In genomic region chr12:106138646-106139421, GRCh38 we compare ENCODE assay signal across 9 cellular contexts. TPM values are rescaled to one million over a fixed set of nuclear protein-coding genes. Genes with fewer than 3 reads are reported as not detected.
DNase-seq lines count a peak whose midpoint lies in the region; ATAC-seq and TF ChIP-seq lines count a peak whose summit lies in the region.
"Had no signal": no experiment of that assay in that cellular context is flagged by ENCODE, and none has a peak within 500 bp of the region (broad histone marks: within the 10 kb centered on the region; RNA-seq: fewer than 3 reads in every experiment).

NUAK1 (minus strand) TSS chr12:106138954; CDS start chr12:106138653, 301 bp downstream.

- TF ChIP-seq CTCF in foreskin fibroblast (IDR thresholded peaks at IDR 0.05; ENCODE audit: low read depth, low read length) (no peak), uterus (IDR thresholded peaks at IDR 0.05) (peak in 2 of 4 experiments; percentile 9)

- no peaks in the 10 kb centered on the region for H3K36me3 ChIP-seq in naive thymus-derived CD4-positive, alpha-beta T cell (ENCODE audit: control insufficient read depth in 2 of 3, insufficient read depth in 3 of 3, low read length in 3 of 3)
- H3K36me3 ChIP-seq in uterus = no peaks in the 10 kb centered on the region

- H3K27me3 ChIP-seq in naive thymus-derived CD4-positive, alpha-beta T cell (ENCODE audit: control insufficient read depth in 2 of 2, insufficient read depth in 2 of 2, low read length in 2 of 2) = peaks cover 12 to 17% of the 10 kb centered on the region in 2 donors
- no peaks in the 10 kb centered on the region for H3K27me3 ChIP-seq in uterus

- no peaks in the 10 kb centered on the region for H3K9me3 Mint-ChIP-seq in activated T-cell treated with anti-CD3 and anti-CD28 coated beads, Interleukin-2, amount 50 U/mL, for 72 hours
- H3K9me3 Mint-ChIP-seq in naive thymus-derived CD4-positive, alpha-beta T cell = peaks cover 0 to 4% (median 0%) of the 10 kb centered on the region in 11 donors

- no peaks in the 10 kb centered on the region for H3K9me3 ChIP-seq in naive thymus-derived CD4-positive, alpha-beta T cell (ENCODE audit: control insufficient read depth in 2 of 3, low read length in 3 of 3)
- H3K9me3 ChIP-seq in uterus = no peaks in the 10 kb centered on the region

- CTCF ChIA-PET in naive thymus-derived CD4-positive, alpha-beta T cell (lab: Charles Lee) = no interaction called here

- peaks cover 77% of the 10 kb centered on the region for H3K27me3 Mint-ChIP-seq in activated T-cell treated with anti-CD3 and anti-CD28 coated beads, Interleukin-2, amount 50 U/mL, for 72 hours (ENCODE audit: low read depth)
- H3K27me3 Mint-ChIP-seq in naive thymus-derived CD4-positive, alpha-beta T cell = peaks cover 61 to 75% (median 67%) of the 10 kb centered on the region in 5 donors

- DNase-seq in NCI-H187 (lab: John Stamatoyannopoulos, UW) = peak; percentile 50 to 66
- DNase-seq in NCI-H187 treated with DMSO at 0.1 percent for 48 hours (lab: John Stamatoyannopoulos, UW) = no peak
- DNase-seq in NCI-H1105 (lab: John Stamatoyannopoulos, UW) = peak; percentile 94
- DNase-seq in activated T-cell treated with anti-CD3 and anti-CD28 coated beads, Interleukin-2, amount 50 U/mL, for 72 hours = peak; percentile 25 to 38
- peak in 1 of 2 donors; percentile 60 for DNase-seq in foreskin fibroblast
- peak in 3 of 9 donors; percentile 5 to 28 (median 9) for DNase-seq in naive thymus-derived CD4-positive, alpha-beta T cell
- peak; percentile 66 to 70 for DNase-seq in uterus
- DNase-seq: DND-41 had no signal

- no peaks in the 10 kb centered on the region for H3K36me3 Mint-ChIP-seq in activated T-cell treated with anti-CD3 and anti-CD28 coated beads, Interleukin-2, amount 50 U/mL, for 72 hours (ENCODE audit: insufficient read depth in 2 of 2)
- H3K36me3 Mint-ChIP-seq in naive thymus-derived CD4-positive, alpha-beta T cell = no peaks in the 10 kb centered on the region

- H3K4me3 ChIP-seq in foreskin fibroblast (ENCODE audit: low read depth in 1 of 2, low read length in 2 of 2) = peak within 1 kb of the TSS; percentile 70 to 82
- no peak within 1 kb of the TSS for H3K4me3 ChIP-seq in naive thymus-derived CD4-positive, alpha-beta T cell (ENCODE audit: low read length)
- peak within 1 kb of the TSS; percentile 86 to 91 for H3K4me3 ChIP-seq in uterus

- H3K27ac ChIP-seq in naive thymus-derived CD4-positive, alpha-beta T cell (ENCODE audit: low read depth, low read length) = no peak within 1 kb of the TSS
- H3K27ac ChIP-seq in uterus = peak within 1 kb of the TSS; percentile 95 to 96

- peak within 1 kb of the TSS; percentile 57 to 77 for H3K4me3 Mint-ChIP-seq in activated T-cell treated with anti-CD3 and anti-CD28 coated beads, Interleukin-2, amount 50 U/mL, for 72 hours
- H3K4me3 Mint-ChIP-seq in naive thymus-derived CD4-positive, alpha-beta T cell = peak within 1 kb of the TSS; percentile 60 to 85 (median 75)

- TF ChIP-seq POLR2A in uterus (IDR thresholded peaks at IDR 0.05) = no peak

- peaks cover 7% of the 10 kb centered on the region for H3K4me1 Mint-ChIP-seq in activated T-cell treated with anti-CD3 and anti-CD28 coated beads, Interleukin-2, amount 50 U/mL, for 72 hours (ENCODE audit: low read depth)
- H3K4me1 Mint-ChIP-seq in naive thymus-derived CD4-positive, alpha-beta T cell = peaks cover 0 to 24% (median 12%) of the 10 kb centered on the region in 7 donors

- POLR2A ChIA-PET in naive thymus-derived CD4-positive, alpha-beta T cell (lab: Charles Lee) = no interaction called here

- no peak within 1 kb of the TSS for H3K27ac Mint-ChIP-seq in activated T-cell treated with anti-CD3 and anti-CD28 coated beads, Interleukin-2, amount 50 U/mL, for 72 hours
- no peak within 1 kb of the TSS for H3K27ac Mint-ChIP-seq in naive thymus-derived CD4-positive, alpha-beta T cell

- H3K4me1 ChIP-seq in naive thymus-derived CD4-positive, alpha-beta T cell (ENCODE audit: control insufficient read depth in 2 of 2, insufficient read depth in 2 of 2, low read length in 2 of 2) = no peaks in the 10 kb centered on the region
- peaks cover 0 to 4% of the 10 kb centered on the region in 2 donors for H3K4me1 ChIP-seq in uterus

- ATAC-seq in activated T-cell treated with anti-CD3 and anti-CD28 coated beads, Interleukin-2, amount 50 U/mL, for 72 hours (replicated peaks in 1 of 2) = peak; percentile 58 to 65
- peak; percentile 60 for ATAC-seq in naive thymus-derived CD4-positive, alpha-beta T cell
- ATAC-seq in HG02610 (IDR thresholded peaks at IDR 0.05; ENCODE audit: unreplicated experiment) = no peak

- intact Hi-C loops in naive thymus-derived CD4-positive, alpha-beta T cell (cut with micrococcal nuclease) = loop anchor here in 1 of 2 donors (5.0 kb wide), 1 partner anchor 432 kb away; no protein-coding TSS in a partner anchor
- intact Hi-C loops in uterus (cut with DNase I; ENCODE audit: low total_unique reads) = loop anchor here (5.0 to 10.0 kb wide), 3 partner anchors 64 to 714 kb away; no protein-coding TSS in a partner anchor

RNA-seq across cellular contexts. Expression of gene NUAK1, which starts in this region (rescaled TPM):
- under 1 TPM; 0.14 TPM for total RNA-seq in activated T-cell treated with anti-CD3 and anti-CD28 coated beads, Interleukin-2, amount 50 U/mL, for 72 hours
- total RNA-seq in naive thymus-derived CD4-positive, alpha-beta T cell = under 1 TPM in 3 of 5 experiments, not detected in 2; 0.02 to 0.51 (median 0.08) TPM
- not detected for polyA plus RNA-seq in naive thymus-derived CD4-positive, alpha-beta T cell
- 10 to 100 TPM in 3 of 4 donors, 1 to 10 TPM in 1; 9.4 to 56.8 (median 26.8) TPM for total RNA-seq in uterus

Comparison
In these comparisons a context has a peak if more than half of its experiments do, and no peak if none do; other contexts are left out.
1. RNA of gene NUAK1 (total RNA-seq): 9.4 to 56.8 TPM in uterus; 0.14 TPM in activated T-cell treated with anti-CD3 and anti-CD28 coated beads, Interleukin-2, amount 50 U/mL, for 72 hours and 0.02 to 0.51 TPM in naive thymus-derived CD4-positive, alpha-beta T cell; every median in the first group is over 4 times any median in the second.
2. Peak in DNase-seq and ATAC-seq in activated T-cell treated with anti-CD3 and anti-CD28 coated beads, Interleukin-2, amount 50 U/mL, for 72 hours; RNA of the gene not detected or under 1 TPM.
3. Peak in ATAC-seq in naive thymus-derived CD4-positive, alpha-beta T cell; RNA of the gene not detected or under 1 TPM.